Comparison of ENCODE assay signal across 28 cellular contexts in the genomic region with DNA sequence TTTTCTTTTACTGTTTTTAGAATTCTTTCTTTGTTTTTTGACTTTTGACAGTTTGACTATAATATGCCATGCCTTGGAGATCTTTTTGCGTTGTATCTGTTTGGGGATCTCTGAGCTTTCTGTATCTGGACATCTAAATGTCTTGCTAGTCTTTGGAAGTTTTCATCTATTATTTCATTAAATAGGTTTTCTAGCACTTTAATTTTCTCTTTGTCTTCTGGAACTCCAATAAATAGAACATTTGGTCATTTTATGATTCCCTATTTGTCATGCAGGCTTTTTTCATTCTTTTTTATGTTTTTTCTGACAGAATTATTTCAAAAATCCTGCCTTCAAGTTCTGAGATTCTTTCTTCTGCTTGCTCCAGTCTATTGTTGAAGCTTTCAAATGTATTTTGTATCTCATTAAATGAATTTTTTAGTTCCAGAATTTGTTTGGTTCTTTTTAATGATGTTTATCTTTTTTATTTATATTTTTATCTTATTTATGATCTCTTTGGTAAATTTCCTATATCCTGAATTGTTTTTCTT.
DNase-seq lines count a peak whose midpoint lies in the region; ATAC-seq, FAIRE-seq and TF ChIP-seq lines count a peak whose summit lies in the region.
"Had no signal": no experiment of that assay in that cellular context is flagged by ENCODE, and none has a peak within 500 bp of the region (broad histone marks: within the 10 kb centered on the region; RNA-seq: fewer than 3 reads in every experiment).

No MANE protein-coding gene starts in this region.

- H3K36me3 ChIP-seq in HepG2 (replicated peaks in 1 of 2; ENCODE audit: control insufficient read depth in 1 of 2, insufficient read depth in 2 of 2, low read length in 2 of 2) (no peaks in the 10 kb centered on the region), right lobe of liver (no peaks in the 10 kb centered on the region), K562 (ENCODE audit: control insufficient read depth, insufficient read depth, low read length) (no peaks in the 10 kb centered on the region)
- H3K36me3 ChIP-seq: BE2C, BLaER1 had no signal

- H3K27me3 Mint-ChIP-seq in Calu3 (ENCODE audit: unreplicated experiment) = no peaks in the 10 kb centered on the region
- H3K27me3 Mint-ChIP-seq: CD4-positive, CD25-positive, alpha-beta regulatory T cell had no signal

- H3K9ac ChIP-seq in HepG2 (ENCODE audit: insufficient read depth, low read depth, low read length) (no peak overlapping the region), K562 (ENCODE audit: insufficient read depth in 1 of 2, low read depth in 2 of 2, low read length in 2 of 2) (no peak overlapping the region)
- H3K9ac ChIP-seq: BLaER1 had no signal

- TF ChIP-seq POLR2A in HepG2 (IDR thresholded peaks at IDR 0.05; ENCODE audit: insufficient read depth in 1 of 2, low read depth in 2 of 2, low read length in 2 of 2) (no peak), right lobe of liver (IDR thresholded peaks at IDR 0.05) (no peak), K562 (conservative IDR thresholded peaks at IDR 0.05) (no peak)

- no peaks in the 10 kb centered on the region for H3K27me3 ChIP-seq in HepG2 (ENCODE audit: control insufficient read depth in 1 of 2, insufficient read depth in 2 of 2, low read length in 2 of 2)
- H3K27me3 ChIP-seq in right lobe of liver = no peaks in the 10 kb centered on the region
- no peaks in the 10 kb centered on the region for H3K27me3 ChIP-seq in K562 (ENCODE audit: control insufficient read depth in 2 of 2, insufficient read depth in 2 of 2, low read length in 2 of 2)
- H3K27me3 ChIP-seq: BE2C, BLaER1 had no signal

- no peaks in the 10 kb centered on the region for H3K9me1 ChIP-seq in K562 (ENCODE audit: control insufficient read depth, insufficient read depth, low read length)

- no peak overlapping the region for H2AFZ ChIP-seq in HepG2 (ENCODE audit: low read length)
- no peak overlapping the region for H2AFZ ChIP-seq in K562 (ENCODE audit: low read depth, low read length)

- POLR2A ChIA-PET in HepG2 (lab: Yijun Ruan, JAX) (no interaction called here), K562 (lab: Yijun Ruan, JAX) (no interaction called here)

- WGBS in HepG2 (ENCODE audit: low lambda C conversion rate) = 0% methylated on average over 1 of the region's 1 CpG
- WGBS in right lobe of liver (ENCODE audit: insufficient coverage, low coverage, low lambda C conversion rate, missing lambda C conversion rate) = 14% methylated on average over 1 of the region's 1 CpG
- 0% methylated on average over 1 of the region's 1 CpG for WGBS in K562 (ENCODE audit: insufficient coverage, low coverage, missing lambda C conversion rate)

- no peak overlapping the region for H3K27ac ChIP-seq in HepG2 (ENCODE audit: extremely low read length, insufficient read depth, low read length)
- H3K27ac ChIP-seq in right lobe of liver = no peak overlapping the region
- no peak overlapping the region for H3K27ac ChIP-seq in K562 (ENCODE audit: extremely low read depth, low read depth, low read length)
- H3K27ac ChIP-seq: BLaER1 had no signal

- H3K4me1 ChIP-seq in HepG2 (ENCODE audit: insufficient read depth, low read length) (no peaks in the 10 kb centered on the region), right lobe of liver (no peaks in the 10 kb centered on the region), K562 (replicated peaks in 1 of 2; ENCODE audit: control insufficient read depth in 2 of 2, insufficient read depth in 2 of 2, low read length in 2 of 2) (no peaks in the 10 kb centered on the region)
- H3K4me1 ChIP-seq: BE2C, BLaER1 had no signal

- H3K36me3 Mint-ChIP-seq in Calu3 (ENCODE audit: insufficient read depth, unreplicated experiment) = no peaks in the 10 kb centered on the region
- H3K36me3 Mint-ChIP-seq: CD14-positive monocyte; CD4-positive, alpha-beta memory T cell; CD4-positive, CD25-positive, alpha-beta regulatory T cell; CD8-positive, alpha-beta memory T cell had no signal

- no peak overlapping the region for H3K4me2 ChIP-seq in HepG2 (ENCODE audit: low read depth, low read length)
- no peak overlapping the region for H3K4me2 ChIP-seq in K562 (ENCODE audit: insufficient read depth, low read length)
- H3K4me2 ChIP-seq: BLaER1 had no signal

- no peaks in the 10 kb centered on the region for H3K79me2 ChIP-seq in HepG2 (ENCODE audit: insufficient read depth, low read length)
- no peaks in the 10 kb centered on the region for H3K79me2 ChIP-seq in K562 (ENCODE audit: control insufficient read depth, insufficient read depth, low read length)

- TF ChIP-seq RAD21 in HepG2 (CRISPR knock-in tag; IDR thresholded peaks at IDR 0.05) = no peak
- TF ChIP-seq RAD21 in K562 (CRISPR knock-in tag; conservative IDR thresholded peaks at IDR 0.05 in 1 of 2, IDR thresholded peaks at IDR 0.05 in 1 of 2) = no peak

- BruUV-seq in HepG2 (replicated peaks; lab: Mats Ljungman, UMichigan) (no TSS peak), Calu3 (replicated peaks; lab: Mats Ljungman, UMichigan) (no TSS peak), K562 (replicated peaks; lab: Mats Ljungman, UMichigan) (no TSS peak)

- TF ChIP-seq CTCF in HepG2 (CRISPR knock-in tag; IDR thresholded peaks at IDR 0.05) = no peak
- no peak for TF ChIP-seq CTCF in right lobe of liver (IDR thresholded peaks at IDR 0.05)
- TF ChIP-seq CTCF in Calu3 (IDR thresholded peaks at IDR 0.05; ENCODE audit: unreplicated experiment) = no peak
- TF ChIP-seq CTCF in K562 (IDR thresholded peaks at IDR 0.05 in 2 of 3, conservative IDR thresholded peaks at IDR 0.05 in 1 of 3; ENCODE audit: insufficient read depth in 2 of 3, low read depth in 1 of 3, low read length in 3 of 3) = no peak

- ATAC-seq in HepG2 = no peak
- no peak for ATAC-seq in right lobe of liver
- ATAC-seq in K562 = no peak
- ATAC-seq: GM12878 had no signal

- TF ChIP-seq EP300 in HepG2 (IDR thresholded peaks at IDR 0.05; ENCODE audit: low read depth in 2 of 2, low read length in 2 of 2) = no peak
- no peak for TF ChIP-seq EP300 in HepG2 (CRISPR knock-in tag; IDR thresholded peaks at IDR 0.05; ENCODE audit: borderline replicate concordance)
- no peak for TF ChIP-seq EP300 in K562 (IDR thresholded peaks at IDR 0.05; ENCODE audit: low read length)

- H3K4me3 Mint-ChIP-seq in Calu3 (ENCODE audit: low read depth, unreplicated experiment) = no peak overlapping the region
- H3K4me3 Mint-ChIP-seq: CD14-positive monocyte; CD4-positive, alpha-beta memory T cell; CD4-positive, CD25-positive, alpha-beta regulatory T cell; CD8-positive, alpha-beta memory T cell had no signal

- H3K27ac Mint-ChIP-seq in Calu3 (ENCODE audit: unreplicated experiment) = peak overlapping the region; percentile 18
- H3K27ac Mint-ChIP-seq: CD14-positive monocyte; CD4-positive, CD25-positive, alpha-beta regulatory T cell; CD8-positive, alpha-beta memory T cell had no signal

- H3K9me3 Mint-ChIP-seq in Calu3 (ENCODE audit: low read depth, unreplicated experiment) = peaks cover under 1% of the 10 kb centered on the region

- no peaks in the 10 kb centered on the region for H3K4me1 Mint-ChIP-seq in Calu3 (ENCODE audit: low read depth, unreplicated experiment)
- H3K4me1 Mint-ChIP-seq: CD14-positive monocyte; CD4-positive, alpha-beta memory T cell; CD4-positive, CD25-positive, alpha-beta regulatory T cell; CD8-positive, alpha-beta memory T cell had no signal

- in situ Hi-C loops in HepG2 (cut with HindIII; ENCODE audit: extremely low pct_ligation_motif_present, low pct_unique_long_range_greater_than_20kb) (loop anchor here (25.0 kb wide), 1 partner anchor 414 kb away; no protein-coding TSS in a partner anchor), K562 (cut with MboI) (no loop called here)

- intact Hi-C loops in HepG2 (cut with micrococcal nuclease; ENCODE audit: unreplicated experiment) (no loop called here), right lobe of liver (cut with DNase I) (no loop called here), Calu3 (cut with micrococcal nuclease; ENCODE audit: unreplicated experiment) (no loop called here), K562 (cut with micrococcal nuclease) (no loop called here)

- peaks cover 26% of the 10 kb centered on the region for H3K9me3 ChIP-seq in HepG2 (ENCODE audit: low read length)
- no peaks in the 10 kb centered on the region for H3K9me3 ChIP-seq in right lobe of liver
- peaks cover 2% of the 10 kb centered on the region; the same call in 1 of the 2 replicates for H3K9me3 ChIP-seq in K562 (replicated peaks; ENCODE audit: control insufficient read depth, insufficient read depth, low read depth, low read length)
- H3K9me3 ChIP-seq: BE2C had no signal

- no peak for FAIRE-seq in HepG2 (lab: Jason Lieb, UNC)
- no peak for FAIRE-seq in K562 (lab: Jason Lieb, UNC)
- FAIRE-seq: A204.1, GM12878, GM12892, GM18507, GM19239 had no signal

- CTCF ChIA-PET in HepG2 (lab: Yijun Ruan, JAX; ENCODE audit: low intra/inter-chr PET ratio, low total read pairs) (no interaction called here), Calu3 (lab: Charles Lee) (no interaction called here), K562 (lab: Yijun Ruan, JAX; ENCODE audit: low intra/inter-chr PET ratio) (no interaction called here)

- H4K20me1 ChIP-seq in HepG2 (ENCODE audit: insufficient read depth, low read length) = no peaks in the 10 kb centered on the region
- H4K20me1 ChIP-seq in K562 (replicated peaks; ENCODE audit: control insufficient read depth, insufficient read depth, low read length) = no peaks in the 10 kb centered on the region
- H4K20me1 ChIP-seq: BLaER1 had no signal

- DNase-seq in HepG2 (ENCODE audit: low spot score) (no peak), right lobe of liver (no peak), Calu3 (no peak), K562 (ENCODE audit: extremely low read depth in 1 of 4, low spot score in 3 of 4) (no peak), nucleus accumbens (lab: John Stamatoyannopoulos, UW) (no peak), mesenteric fat pad (ENCODE audit: low spot score) (no peak)
- DNase-seq in activated CD4-positive, alpha-beta T cell treated with anti-CD3 and anti-CD28 coated beads, Interleukin-2, amount 50 U/mL, for 1 hour = no peak
- DNase-seq: 8988T; ACHN; BE2C; C1 segment of cervical spinal cord; CD4-positive, alpha-beta memory T cell; CD4-positive, CD25-positive, alpha-beta regulatory T cell; CD8-positive, alpha-beta memory T cell; COR-L47; DMS153; DMS53; DMS79; DND-41; EL; GDM1 had no signal

- H3K4me3 ChIP-seq in HepG2 (replicated peaks in 1 of 3; ENCODE audit: insufficient read depth in 1 of 3, low read depth in 2 of 3, low read length in 3 of 3) (no peak overlapping the region), right lobe of liver (no peak overlapping the region), K562 (no peak overlapping the region)
- H3K4me3 ChIP-seq: BLaER1, GM12878 had no signal

TF ChIP-seq in HepG2, 621 proteins besides CTCF, POLR2A, EP300 and RAD21 (continues in another document):
- peak; percentile 95 for TF ChIP-seq ZNF160 (CRISPR knock-in tag; IDR thresholded peaks at IDR 0.05)

TF ChIP-seq in K562, 482 proteins besides CTCF, POLR2A, EP300 and RAD21:
- TF ChIP-seq ZNF274 (IDR thresholded peaks at IDR 0.05; ENCODE audit: borderline replicate concordance, low read depth, low read length) (no peak), ZNF583 (CRISPR knock-in tag; IDR thresholded peaks at IDR 0.05) (peak; percentile 96)
